ENCODE assay signal across 17 cellular contexts in the genomic region with DNA sequence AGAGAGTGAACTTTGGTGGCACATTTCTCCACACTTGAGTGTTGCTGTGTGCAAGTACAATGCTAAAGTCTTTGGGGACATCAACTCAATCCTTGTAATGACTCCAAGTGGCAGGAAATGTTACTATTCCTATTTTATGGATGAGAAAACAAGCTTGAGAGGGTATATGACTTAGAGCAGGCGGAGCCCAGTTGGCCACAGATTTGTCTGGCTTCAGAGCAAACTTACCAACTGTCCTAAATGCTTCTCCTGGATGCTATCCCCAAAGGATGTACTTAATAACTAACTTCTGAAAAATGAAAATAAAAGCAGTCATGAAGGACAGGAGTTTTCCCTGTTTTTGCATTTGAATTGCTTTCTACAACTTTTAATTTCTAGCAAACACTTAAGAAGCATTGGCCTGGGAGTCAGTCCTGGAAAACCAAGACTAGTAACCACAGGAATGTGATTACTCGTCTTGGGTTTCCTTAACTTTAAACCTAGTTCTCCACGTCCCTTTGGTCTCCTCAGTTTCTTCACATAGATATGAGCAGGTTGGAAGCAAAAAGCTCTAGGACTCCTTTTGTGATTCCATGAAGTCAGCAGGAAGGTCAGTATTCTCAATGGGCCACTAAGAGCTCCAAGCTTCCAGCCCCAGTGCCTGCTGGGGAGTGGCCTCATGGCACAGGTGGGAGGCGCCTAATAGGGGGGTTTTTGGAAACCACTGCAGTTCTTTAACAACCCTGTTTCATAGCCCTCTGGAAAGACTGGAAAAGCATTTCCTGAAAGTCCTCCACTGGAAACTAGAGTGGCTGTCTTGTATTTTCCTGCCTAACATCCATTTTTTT.
A peak's percentile ranks its signal among the peaks of the same experiment; 100 is the strongest.
DNase-seq lines count a peak whose midpoint lies in the region; ATAC-seq and TF ChIP-seq lines count a peak whose summit lies in the region.
"Had no signal": no experiment of that assay in that cellular context is flagged by ENCODE, and none has a peak within 500 bp of the region (broad histone marks: within the 10 kb centered on the region; RNA-seq: fewer than 3 reads in every experiment).

No MANE protein-coding gene starts in this region.

- ATAC-seq in HG03469 (IDR thresholded peaks at IDR 0.05; ENCODE audit: unreplicated experiment): no peak
- no peak for ATAC-seq in HG03354 (IDR thresholded peaks at IDR 0.05; ENCODE audit: poor library complexity, severe bottlenecking, unreplicated experiment)
- ATAC-seq: GM12878 had no signal

- H3K4me1 Mint-ChIP-seq in glutamatergic neuron (ENCODE audit: low read depth, unreplicated experiment): no peaks in the 10 kb centered on the region
- H3K4me1 Mint-ChIP-seq in T-helper 2 cell treated with Interferon-gamma antibody and Interleukin-4, amounts not matched to agents 5 μg/mL and 100 μg/mL, for 36 hours (ENCODE audit: low read depth): peaks cover 34% of the 10 kb centered on the region

- no peak for TF ChIP-seq CTCF in brain microvascular endothelial cell (IDR thresholded peaks at IDR 0.05; ENCODE audit: low read depth, low read length, missing control alignments)
- TF ChIP-seq CTCF in kidney epithelial cell (IDR thresholded peaks at IDR 0.05; ENCODE audit: insufficient read depth, low read length, poor library complexity, severe bottlenecking): no peak
- no peak for TF ChIP-seq CTCF in glutamatergic neuron (IDR thresholded peaks at IDR 0.05; ENCODE audit: partially characterized antibody, unreplicated experiment)

- in situ Hi-C loops in brain microvascular endothelial cell (cut with HindIII; ENCODE audit: low pct_ligation_motif_present, low sequenced_read_pairs): no loop called here

- DNase-seq in AG20443 (ENCODE audit: low spot score): peak; percentile 63
- DNase-seq in HS-5 (ENCODE audit: low read depth): peak; percentile 49
- DNase-seq in brain microvascular endothelial cell: peak; percentile 8
- DNase-seq in kidney epithelial cell (ENCODE audit: low read depth): peak; percentile 49
- DNase-seq in glutamatergic neuron: no peak
- no peak for DNase-seq in T-helper 2 cell treated with Interferon-gamma antibody and Interleukin-4, amounts not matched to agents 5 μg/mL and 100 μg/mL, for 36 hours (ENCODE audit: low spot score)
- DNase-seq: aorta, DMS53, Kasumi-1, NCI-H2029 treated with DMSO at 0.1 percent for 48 hours, NCI-H82 had no signal

- H3K27ac Mint-ChIP-seq in glutamatergic neuron (ENCODE audit: unreplicated experiment): no peak overlapping the region
- H3K27ac Mint-ChIP-seq in T-helper 2 cell treated with Interferon-gamma antibody and Interleukin-4, amounts not matched to agents 5 μg/mL and 100 μg/mL, for 36 hours: no peak overlapping the region
- H3K27ac Mint-ChIP-seq: activated T-helper 1 cell treated with anti-CD3 and anti-CD28 coated beads, Interleukin-12 subunit alpha, Interleukin-12 subunit beta, Interleukin-2, Interleukin-4 antibody, amounts not matched to agents 30 ng/mL and 10 ng/mL and 1 ng/mL, durations not matched to agents 14 hours and 24 hours and 36 hours had no signal

- peaks cover 3% of the 10 kb centered on the region for H3K9me3 Mint-ChIP-seq in glutamatergic neuron (ENCODE audit: unreplicated experiment)
- H3K9me3 Mint-ChIP-seq in T-helper 2 cell treated with Interferon-gamma antibody and Interleukin-4, amounts not matched to agents 5 μg/mL and 100 μg/mL, for 36 hours: peaks cover 6% of the 10 kb centered on the region

- H3K27ac ChIP-seq in brain microvascular endothelial cell: no peak overlapping the region
- H3K27ac ChIP-seq: BLaER1, parathyroid adenoma had no signal

- no peaks in the 10 kb centered on the region for H3K36me3 ChIP-seq in brain microvascular endothelial cell (replicated peaks)
- H3K36me3 ChIP-seq in kidney epithelial cell (ENCODE audit: control insufficient read depth, insufficient read depth, low read length): no peaks in the 10 kb centered on the region
- H3K36me3 ChIP-seq: BLaER1 had no signal

- H3K27me3 ChIP-seq in brain microvascular endothelial cell (replicated peaks) (no peaks in the 10 kb centered on the region), kidney epithelial cell (ENCODE audit: control insufficient read depth, insufficient read depth, low read length) (no peaks in the 10 kb centered on the region)
- H3K27me3 ChIP-seq: BLaER1 had no signal

- no peak overlapping the region for H3K4me3 Mint-ChIP-seq in glutamatergic neuron (ENCODE audit: unreplicated experiment)
- no peak overlapping the region for H3K4me3 Mint-ChIP-seq in T-helper 2 cell treated with Interferon-gamma antibody and Interleukin-4, amounts not matched to agents 5 μg/mL and 100 μg/mL, for 36 hours
- H3K4me3 Mint-ChIP-seq: activated T-helper 1 cell treated with anti-CD3 and anti-CD28 coated beads, Interleukin-12 subunit alpha, Interleukin-12 subunit beta, Interleukin-2, Interleukin-4 antibody, amounts not matched to agents 30 ng/mL and 10 ng/mL and 1 ng/mL, durations not matched to agents 14 hours and 24 hours and 36 hours had no signal

- H3K4me3 ChIP-seq in brain microvascular endothelial cell (ENCODE audit: low read depth, low read length) (no peak overlapping the region), kidney epithelial cell (ENCODE audit: low read depth, low read length) (no peak overlapping the region)
- H3K4me3 ChIP-seq: BLaER1, GM12878 had no signal

- H3K27me3 Mint-ChIP-seq in glutamatergic neuron (ENCODE audit: unreplicated experiment): no peaks in the 10 kb centered on the region
- H3K27me3 Mint-ChIP-seq in T-helper 2 cell treated with Interferon-gamma antibody and Interleukin-4, amounts not matched to agents 5 μg/mL and 100 μg/mL, for 36 hours (ENCODE audit: low read depth): no peaks in the 10 kb centered on the region

- peaks cover 2% of the 10 kb centered on the region for H3K36me3 Mint-ChIP-seq in glutamatergic neuron (ENCODE audit: unreplicated experiment)
- H3K36me3 Mint-ChIP-seq in T-helper 2 cell treated with Interferon-gamma antibody and Interleukin-4, amounts not matched to agents 5 μg/mL and 100 μg/mL, for 36 hours (ENCODE audit: low read depth): peaks cover 4% of the 10 kb centered on the region

Comparison
In these comparisons a context has a peak if more than half of its experiments do, and no peak if none do; other contexts are left out.
1. DNase-seq: peak in AG20443 (single experiment), HS-5 (single experiment), brain microvascular endothelial cell (single experiment) and kidney epithelial cell (single experiment); none in glutamatergic neuron (single experiment) and T-helper 2 cell treated with Interferon-gamma antibody and Interleukin-4, amounts not matched to agents 5 μg/mL and 100 μg/mL, for 36 hours (single experiment).